Comparison of ENCODE assay signal across 13 cellular contexts in the genomic region with DNA sequence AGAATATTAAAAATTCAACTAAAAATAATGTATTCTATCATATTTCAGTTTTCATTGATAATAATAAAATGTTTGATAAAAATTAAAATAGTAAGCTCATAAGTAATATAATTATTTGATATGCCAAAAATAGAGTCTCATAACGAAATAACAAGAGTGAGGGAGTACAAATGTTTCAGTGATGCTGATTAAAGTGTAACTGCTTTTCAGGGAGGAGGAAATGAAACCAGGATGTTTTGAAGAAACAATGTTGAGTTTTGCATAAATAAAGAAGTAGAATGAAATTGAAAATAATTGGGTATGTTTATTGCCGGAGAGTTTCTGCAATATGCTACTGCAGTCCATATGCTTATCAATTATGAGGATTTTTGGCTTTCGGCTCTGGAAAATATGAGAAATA.
DNase-seq lines count a peak whose midpoint lies in the region; ATAC-seq and TF ChIP-seq lines count a peak whose summit lies in the region.
"Had no signal": no experiment of that assay in that cellular context is flagged by ENCODE, and none has a peak within 500 bp of the region (broad histone marks: within the 10 kb centered on the region; RNA-seq: fewer than 3 reads in every experiment).

No MANE protein-coding gene starts in this region.

- peaks cover 36% of the 10 kb centered on the region for H3K4me1 ChIP-seq in OCI-LY7 (ENCODE audit: insufficient read depth, low read length, poor library complexity, severe bottlenecking)
- no peaks in the 10 kb centered on the region for H3K4me1 ChIP-seq in gastrocnemius medialis
- peaks cover 0 to 4% (median 0%) of the 10 kb centered on the region in 4 donors for H3K4me1 ChIP-seq in right lobe of liver

- H3K27ac ChIP-seq in OCI-LY7 (ENCODE audit: low read depth, low read length, poor library complexity, severe bottlenecking) (peak overlapping the region; percentile 86), gastrocnemius medialis (no peak overlapping the region), right lobe of liver (no peak overlapping the region)
- H3K27ac ChIP-seq: RWPE1 had no signal

- in situ Hi-C loops in gastrocnemius medialis (cut with MboI; ENCODE audit: low sequenced_read_pairs in 4 of 4) = no loop called here

- no TSS peak for BruUV-seq in OCI-LY7 (replicated peaks; lab: Mats Ljungman, UMichigan)

- DNase-seq in OCI-LY7 (ENCODE audit: low spot score) (peak; percentile 54), gastrocnemius medialis (no peak), right lobe of liver (no peak), NCI-H2171 treated with DMSO at 0.1 percent for 48 hours (lab: John Stamatoyannopoulos, UW) (no peak)
- DNase-seq: activated CD8-positive, alpha-beta memory T cell treated with anti-CD3 and anti-CD28 coated beads, Interleukin-2, amount 10 ng/mL, durations not matched to agents 7 days and 5 days; cerebellar nuclear complex; NCI-H446 treated with DMSO at 0.1 percent for 48 hours had no signal

- CTCF ChIA-PET in OCI-LY7 (lab: Charles Lee; ENCODE audit: unreplicated experiment) = no interaction called here

- no peaks in the 10 kb centered on the region for H3K79me2 ChIP-seq in OCI-LY7 (ENCODE audit: insufficient read depth, low read depth, low read length)

- intact Hi-C loops in OCI-LY7 (cut with micrococcal nuclease; ENCODE audit: unreplicated experiment) (no loop called here), gastrocnemius medialis (cut with DNase I; ENCODE audit: low total_unique reads) (no loop called here), right lobe of liver (cut with DNase I) (no loop called here)

- peak; percentile 39 for ATAC-seq in GM18858 (IDR thresholded peaks at IDR 0.05; ENCODE audit: unreplicated experiment)
- ATAC-seq in GM21526 (IDR thresholded peaks at IDR 0.05; ENCODE audit: low FRiP score, unreplicated experiment) = peak; percentile 54
- ATAC-seq in HG03103 (IDR thresholded peaks at IDR 0.05; ENCODE audit: low read depth, unreplicated experiment) = peak; percentile 43
- no peak for ATAC-seq in gastrocnemius medialis
- no peak for ATAC-seq in right lobe of liver
- no peak for ATAC-seq in GM21381 (IDR thresholded peaks at IDR 0.05; ENCODE audit: unreplicated experiment)
- ATAC-seq: activated CD8-positive, alpha-beta memory T cell treated with anti-CD3 and anti-CD28 coated beads, Interleukin-2, amount 10 ng/mL, durations not matched to agents 7 days and 5 days; activated naive CD4-positive, alpha-beta T cell treated with anti-CD3 and anti-CD28 coated beads, Interleukin-2, amount 50 U/mL, for 72 hours had no signal

- WGBS in right lobe of liver (ENCODE audit: insufficient coverage, low coverage, low lambda C conversion rate, missing lambda C conversion rate) = 77% methylated on average over 3 of the region's 3 CpGs

- no peak for TF ChIP-seq CTCF in OCI-LY7 (conservative IDR thresholded peaks at IDR 0.05; ENCODE audit: low read length)
- TF ChIP-seq CTCF in gastrocnemius medialis (IDR thresholded peaks at IDR 0.05 in 4 of 5, conservative IDR thresholded peaks at IDR 0.05 in 1 of 5) = no peak
- TF ChIP-seq CTCF in right lobe of liver (IDR thresholded peaks at IDR 0.05) = no peak

- H3K9me3 ChIP-seq in OCI-LY7 (ENCODE audit: low read length) = no peaks in the 10 kb centered on the region
- no peaks in the 10 kb centered on the region for H3K9me3 ChIP-seq in gastrocnemius medialis
- H3K9me3 ChIP-seq in right lobe of liver = no peaks in the 10 kb centered on the region

- no peak overlapping the region for H2AFZ ChIP-seq in OCI-LY7 (ENCODE audit: low read length)

- H3K4me3 ChIP-seq in OCI-LY7 (ENCODE audit: low read depth, low read length, poor library complexity, severe bottlenecking) (peak overlapping the region; percentile 46), gastrocnemius medialis (no peak overlapping the region), right lobe of liver (no peak overlapping the region)

- no peaks in the 10 kb centered on the region for H4K20me1 ChIP-seq in OCI-LY7 (ENCODE audit: insufficient read depth, low read length)

- TF ChIP-seq POLR2A in gastrocnemius medialis (IDR thresholded peaks at IDR 0.05) (no peak), right lobe of liver (IDR thresholded peaks at IDR 0.05) (no peak)

- POLR2A ChIA-PET in OCI-LY7 (lab: Charles Lee) = interaction anchor here (0.6 to 0.7 kb wide), 4 partner anchors 10 to 1403 kb away, joined by 3 read pairs; no protein-coding TSS in a partner anchor

- peak overlapping the region; percentile 73 for H3K4me2 ChIP-seq in OCI-LY7 (ENCODE audit: low read length)

- H3K27me3 ChIP-seq in gastrocnemius medialis (no peaks in the 10 kb centered on the region), right lobe of liver (no peaks in the 10 kb centered on the region)

- no peaks in the 10 kb centered on the region for H3K9me2 ChIP-seq in OCI-LY7 (ENCODE audit: insufficient read depth, low read length)

- H3K36me3 ChIP-seq in OCI-LY7 (ENCODE audit: insufficient read depth, low read length) (no peaks in the 10 kb centered on the region; the same call in 1 of the 2 replicates), gastrocnemius medialis (no peaks in the 10 kb centered on the region), right lobe of liver (no peaks in the 10 kb centered on the region)

Comparison
In these comparisons a context has a peak if more than half of its experiments do, and no peak if none do; other contexts are left out.
1. ATAC-seq: peak in GM18858 (single experiment), GM21526 (single experiment) and HG03103 (single experiment); none in gastrocnemius medialis (0 of 2), right lobe of liver (0 of 4) and GM21381 (single experiment).